12 cellular contexts compared by ENCODE assay signal in the genomic region with DNA sequence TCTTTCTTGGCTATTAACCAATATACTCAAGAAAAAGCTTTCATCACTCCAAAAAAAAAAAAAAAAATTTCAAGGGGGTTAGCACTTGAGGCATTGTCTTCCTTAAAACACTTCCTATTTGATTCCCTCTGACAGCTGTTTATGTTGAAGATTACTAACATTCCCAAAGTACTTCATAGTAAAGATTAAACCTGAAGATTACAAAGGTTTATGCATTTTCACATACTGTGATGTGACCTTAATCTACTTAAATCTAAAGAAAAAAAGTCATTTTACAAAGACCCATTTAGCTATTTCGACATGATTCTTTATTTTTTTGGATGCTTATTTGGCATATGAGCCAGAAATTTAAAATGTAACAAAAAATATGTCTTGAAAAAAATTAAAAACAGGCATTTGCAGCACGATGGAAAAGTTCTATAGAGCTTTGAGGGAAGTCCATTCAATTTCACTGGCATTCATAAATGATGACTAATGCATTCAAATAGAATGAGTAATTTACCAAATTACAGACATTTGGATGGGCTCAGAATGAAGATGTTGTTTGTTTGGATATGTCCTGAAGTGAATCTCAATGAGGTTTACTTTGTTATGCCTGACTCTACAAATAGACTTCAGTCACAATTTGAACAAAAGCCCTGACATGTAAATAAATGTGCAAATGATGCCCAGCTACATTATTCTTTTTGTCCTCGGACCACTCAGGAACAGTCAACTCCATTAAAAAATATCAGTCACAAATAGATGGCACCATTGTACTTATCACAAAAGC.
DNase-seq lines count a peak whose midpoint lies in the region; ATAC-seq and TF ChIP-seq lines count a peak whose summit lies in the region.
"Had no signal": no experiment of that assay in that cellular context is flagged by ENCODE, and none has a peak within 500 bp of the region (broad histone marks: within the 10 kb centered on the region; RNA-seq: fewer than 3 reads in every experiment).

No MANE protein-coding gene starts in this region.

- peaks cover 2% of the 10 kb centered on the region for H3K4me1 Mint-ChIP-seq in glutamatergic neuron (ENCODE audit: low read depth, unreplicated experiment)

- H3K36me3 ChIP-seq in SJSA1 (no peaks in the 10 kb centered on the region), aorta (ENCODE audit: control insufficient read depth in 1 of 2, insufficient read depth in 2 of 2, low read length in 1 of 2) (no peaks in the 10 kb centered on the region)
- H3K36me3 ChIP-seq: gastroesophageal sphincter had no signal

- TF ChIP-seq CTCF in AG09309 (IDR thresholded peaks at IDR 0.05; ENCODE audit: control insufficient read depth, insufficient read depth, low read depth, low read length, missing control alignments): no peak
- TF ChIP-seq CTCF in glutamatergic neuron (IDR thresholded peaks at IDR 0.05; ENCODE audit: partially characterized antibody, unreplicated experiment): no peak

- no peak overlapping the region for H3K4me3 Mint-ChIP-seq in glutamatergic neuron (ENCODE audit: unreplicated experiment)
- H3K4me3 Mint-ChIP-seq: activated T-cell treated with anti-CD3 and anti-CD28 coated beads, Interleukin-2, amount 50 U/mL, for 24 hours had no signal

- no peak overlapping the region for H3K27ac Mint-ChIP-seq in glutamatergic neuron (ENCODE audit: unreplicated experiment)
- H3K27ac Mint-ChIP-seq: activated T-cell treated with anti-CD3 and anti-CD28 coated beads, Interleukin-2, amount 50 U/mL, for 24 hours had no signal

- 62 to 63% methylated on average over 3 of the region's 3 CpGs for WGBS in aorta, 2 donors

- no peaks in the 10 kb centered on the region for H3K27me3 Mint-ChIP-seq in glutamatergic neuron (ENCODE audit: unreplicated experiment)
- H3K27me3 Mint-ChIP-seq: activated T-cell treated with anti-CD3 and anti-CD28 coated beads, Interleukin-2, amount 50 U/mL, for 24 hours had no signal

- no peaks in the 10 kb centered on the region for H3K9me3 ChIP-seq in SJSA1 (replicated peaks)
- H3K9me3 ChIP-seq in aorta (ENCODE audit: control insufficient read depth, low read length): no peaks in the 10 kb centered on the region
- H3K9me3 ChIP-seq: gastroesophageal sphincter had no signal

- intact Hi-C loops in aorta (cut with DNase I): no loop called here

- H3K4me1 ChIP-seq in SJSA1 (replicated peaks) (peaks cover 38% of the 10 kb centered on the region), aorta (ENCODE audit: control insufficient read depth in 1 of 2, insufficient read depth in 2 of 2, low read length in 2 of 2) (no peaks in the 10 kb centered on the region)

- no peaks in the 10 kb centered on the region for H3K27me3 ChIP-seq in SJSA1 (replicated peaks)
- H3K27me3 ChIP-seq in aorta (ENCODE audit: control insufficient read depth in 1 of 2, insufficient read depth in 2 of 2, low read length in 1 of 2): no peaks in the 10 kb centered on the region
- H3K27me3 ChIP-seq: gastroesophageal sphincter had no signal

- H3K9me3 Mint-ChIP-seq in glutamatergic neuron (ENCODE audit: unreplicated experiment): no peaks in the 10 kb centered on the region

- H3K4me3 ChIP-seq in AG09309 (ENCODE audit: control insufficient read depth, low read depth, low read length): no peak overlapping the region
- no peak overlapping the region for H3K4me3 ChIP-seq in SJSA1
- no peak overlapping the region for H3K4me3 ChIP-seq in aorta (ENCODE audit: low read length in 2 of 2)
- H3K4me3 ChIP-seq: gastroesophageal sphincter had no signal

- H3K27ac ChIP-seq in SJSA1: peak overlapping the region; percentile 95
- no peak overlapping the region for H3K27ac ChIP-seq in aorta (ENCODE audit: low read depth in 1 of 2, low read length in 2 of 2)
- H3K27ac ChIP-seq: HL-60 had no signal

- DNase-seq in AG09309 (ENCODE audit: low read depth) (peak; percentile 67), LoVo (ENCODE audit: low spot score) (peak; percentile 10), SJSA1 (ENCODE audit: low read depth in 1 of 2, low spot score in 2 of 2) (peak in 1 of 2 experiments; percentile 95), glomerular visceral epithelial cell (ENCODE audit: extremely low spot score) (peak; percentile 60), aorta (no peak), glutamatergic neuron (no peak)
- no peak for DNase-seq in stimulated activated CD4-positive, alpha-beta T cell treated with anti-CD3 and anti-CD28 coated beads, Interleukin-4, amount 100 ng/mL, for 24 hours
- DNase-seq: activated T-cell treated with anti-CD3 and anti-CD28 coated beads, Interleukin-2, amount 50 U/mL, for 24 hours; DMS 273 treated with DMSO at 0.1 percent for 48 hours had no signal

- H3K36me3 Mint-ChIP-seq in glutamatergic neuron (ENCODE audit: unreplicated experiment): no peaks in the 10 kb centered on the region

- ATAC-seq in GM21825 (IDR thresholded peaks at IDR 0.05; ENCODE audit: unreplicated experiment) (no peak), aorta (ENCODE audit: low FRiP score) (no peak)
- ATAC-seq: gastroesophageal sphincter had no signal

Comparison
In these comparisons a context has a peak if more than half of its experiments do, and no peak if none do; other contexts are left out.
1. DNase-seq: peak in AG09309 (single experiment), LoVo (single experiment) and glomerular visceral epithelial cell (single experiment); none in aorta (0 of 2), stimulated activated CD4-positive, alpha-beta T cell treated with anti-CD3 and anti-CD28 coated beads, Interleukin-4, amount 100 ng/mL, for 24 hours (single experiment) and glutamatergic neuron (single experiment).